In the genomic region with DNA sequence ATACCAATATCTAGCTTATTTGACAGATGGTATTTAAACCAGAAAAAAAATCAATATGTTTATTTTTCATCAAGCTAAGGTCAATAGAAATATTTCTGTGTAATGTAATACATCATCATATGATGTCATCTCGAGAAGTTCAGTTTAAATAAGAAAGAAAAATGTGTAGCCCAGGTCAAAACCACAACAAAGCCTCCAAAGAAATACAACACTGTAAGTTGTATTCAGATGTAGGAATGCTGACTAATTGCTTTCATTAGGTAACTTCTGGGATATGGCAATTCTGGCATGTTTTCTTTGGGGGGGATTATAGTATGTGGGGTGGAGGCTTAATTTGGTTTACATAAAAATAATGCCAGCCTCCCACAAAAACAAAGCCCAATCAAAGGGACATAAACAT, we compare ENCODE assay signal across 31 cellular contexts.
DNase-seq lines count a peak whose midpoint lies in the region; ATAC-seq and TF ChIP-seq lines count a peak whose summit lies in the region.
"Had no signal": no experiment of that assay in that cellular context is flagged by ENCODE, and none has a peak within 500 bp of the region (broad histone marks: within the 10 kb centered on the region; RNA-seq: fewer than 3 reads in every experiment).

No MANE protein-coding gene starts in this region.

- no peak for TF ChIP-seq CTCF in astrocyte of the spinal cord (IDR thresholded peaks at IDR 0.05; ENCODE audit: low read depth, low read length)

- in situ Hi-C loops in astrocyte of the spinal cord (cut with HindIII; ENCODE audit: low sequenced_read_pairs), result no loop called here

- H3K9me3 ChIP-seq in HUES6 (ENCODE audit: control insufficient read depth, insufficient read depth, low read depth, low read length), result no peaks in the 10 kb centered on the region
- H3K9me3 ChIP-seq: ascending aorta; BLaER1 treated with 17β-estradiol and CSF1 and Interleukin-3, amounts not matched to agents 10 nM and 100 nM; left lung; SK-N-SH; vagina had no signal

- DNase-seq in ELR (ENCODE audit: low read depth) (peak; percentile 18), astrocyte of the spinal cord (ENCODE audit: low read depth, low spot score) (peak; percentile 39), iPS DF 4.7 (ENCODE audit: extremely low read depth, low spot score) (peak; percentile 7), cerebellar nuclear complex (lab: John Stamatoyannopoulos, UW) (no peak), superior temporal gyrus (ENCODE audit: extremely low spot score) (no peak), NCI-H1694 treated with DMSO at 0.1 percent for 48 hours (lab: John Stamatoyannopoulos, UW) (no peak)
- DNase-seq: activated CD4-positive, alpha-beta T cell treated with anti-CD3 and anti-CD28 coated beads, Interleukin-2, amount 50 U/mL, for 1 hour; activated CD8-positive, alpha-beta memory T cell treated with anti-CD3 and anti-CD28 coated beads, Interleukin-2, amount 10 ng/mL, durations not matched to agents 7 days and 5 days; COR-L47; DMS79 treated with DMSO at 0.1 percent for 48 hours; effector CD4-positive, alpha-beta T cell; erythroblast; Karpas-422; left lung; natural killer cell; NCI-H1092; NCI-H2029; NCI-H345; NCI-H748 treated with DMSO at 0.1 percent for 48 hours; RPMI8226; SK-N-SH; stimulated activated CD4-positive, alpha-beta T cell treated with anti-CD3 and anti-CD28 coated beads, Interleukin-12 subunit alpha, Interleukin-12 subunit beta, amount 100 ng/mL, for 4 hours; stimulated activated CD4-positive, alpha-beta T cell treated with anti-CD3 and anti-CD28 coated beads, Interleukin-4, amount 100 ng/mL, for 24 hours; stimulated activated naive B cell treated with anti-CD40 and anti-IgM and Interleukin-4, amounts not matched to agents 10 μg/mL and 1 μg/mL and 100 μg/mL, for 72 hours; WERI-Rb-1 had no signal

- H3K27me3 ChIP-seq in HUES6 (ENCODE audit: control insufficient read depth, insufficient read depth, low read length), result no peaks in the 10 kb centered on the region
- H3K27me3 ChIP-seq: ascending aorta; BLaER1 treated with 17β-estradiol and CSF1 and Interleukin-3, amounts not matched to agents 10 nM and 100 nM; left lung; vagina had no signal

- no peaks in the 10 kb centered on the region for H3K36me3 ChIP-seq in HUES6 (ENCODE audit: control insufficient read depth, insufficient read depth, low read length)
- H3K36me3 ChIP-seq: ascending aorta; BLaER1 treated with 17β-estradiol and CSF1 and Interleukin-3, amounts not matched to agents 10 nM and 100 nM; left lung; vagina; WERI-Rb-1 had no signal

- H3K4me1 ChIP-seq in HUES6 (ENCODE audit: control insufficient read depth, insufficient read depth, low read length), result peaks cover 11% of the 10 kb centered on the region
- H3K4me1 ChIP-seq: ascending aorta; BLaER1 treated with 17β-estradiol and CSF1 and Interleukin-3, amounts not matched to agents 10 nM and 100 nM; left lung; vagina had no signal

- ATAC-seq in HG02938 (IDR thresholded peaks at IDR 0.05; ENCODE audit: unreplicated experiment), result no peak
- ATAC-seq: activated CD8-positive, alpha-beta memory T cell treated with anti-CD3 and anti-CD28 coated beads, Interleukin-2, amount 10 ng/mL, durations not matched to agents 7 days and 5 days; activated naive CD4-positive, alpha-beta T cell treated with anti-CD3 and anti-CD28 coated beads, Interleukin-2, amount 50 U/mL, for 72 hours; left lung; natural killer cell; stimulated activated naive B cell treated with anti-CD40 and anti-IgM and Interleukin-4, amounts not matched to agents 10 μg/mL and 1 μg/mL and 100 μg/mL, for 72 hours had no signal

- no peak overlapping the region for H3K4me3 ChIP-seq in HUES6 (ENCODE audit: low read depth, low read length)
- H3K4me3 ChIP-seq in astrocyte of the spinal cord (ENCODE audit: low read depth, low read length), result no peak overlapping the region
- H3K4me3 ChIP-seq: ascending aorta; BLaER1 treated with 17β-estradiol and CSF1 and Interleukin-3, amounts not matched to agents 10 nM and 100 nM; left lung; vagina had no signal

- H3K9ac ChIP-seq in HUES6 (ENCODE audit: low read length), result no peak overlapping the region
- H3K9ac ChIP-seq: BLaER1 treated with 17β-estradiol and CSF1 and Interleukin-3, amounts not matched to agents 10 nM and 100 nM; SK-N-SH had no signal

- H3K27ac ChIP-seq in HUES6 (ENCODE audit: low read depth, low read length), result peak overlapping the region; percentile 63
- H3K27ac ChIP-seq: ascending aorta; BLaER1 treated with 17β-estradiol and CSF1 and Interleukin-3, amounts not matched to agents 10 nM and 100 nM; left lung; vagina; WERI-Rb-1 had no signal

Comparison
In these comparisons a context has a peak if more than half of its experiments do, and no peak if none do; other contexts are left out.
1. DNase-seq: peak in ELR (single experiment), astrocyte of the spinal cord (single experiment) and iPS DF 4.7 (single experiment); none in cerebellar nuclear complex (0 of 2), superior temporal gyrus (single experiment) and NCI-H1694 treated with DMSO at 0.1 percent for 48 hours (single experiment).